In the genomic region with DNA sequence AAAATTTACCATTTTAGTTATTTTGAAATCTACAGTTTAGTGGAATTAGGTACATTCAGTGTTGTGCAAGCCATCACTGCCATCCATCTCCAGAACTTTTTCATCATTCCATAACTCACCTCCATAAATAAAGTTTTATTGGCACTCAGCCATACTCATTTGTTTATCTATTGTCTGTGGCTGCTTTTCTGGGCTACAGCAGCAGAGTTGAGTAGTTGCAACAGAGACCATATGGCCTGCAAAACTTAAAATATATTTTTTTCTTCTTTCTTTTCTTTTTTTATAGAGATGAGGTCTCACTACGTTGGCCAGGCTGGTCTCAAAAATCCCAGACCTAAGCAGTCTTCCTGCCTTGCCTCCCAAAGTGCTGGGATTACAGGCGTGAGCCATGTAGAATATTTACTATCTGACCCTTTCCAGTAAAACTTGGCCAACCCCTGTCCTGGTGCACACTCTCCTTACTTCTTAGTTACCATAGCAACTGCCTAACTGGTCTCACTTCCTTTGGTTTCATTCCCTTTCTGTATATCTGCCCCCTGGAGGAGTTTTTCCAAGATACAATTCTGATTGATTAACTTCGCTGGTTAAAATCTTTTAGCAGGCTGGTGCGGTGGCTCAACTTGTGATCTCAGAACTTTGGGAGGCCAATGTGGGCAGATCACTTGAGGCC, we compare ENCODE assay signal across 11 cellular contexts.
DNase-seq lines count a peak whose midpoint lies in the region; ATAC-seq and TF ChIP-seq lines count a peak whose summit lies in the region.
"Had no signal": no experiment of that assay in that cellular context is flagged by ENCODE, and none has a peak within 500 bp of the region (broad histone marks: within the 10 kb centered on the region; RNA-seq: fewer than 3 reads in every experiment).

No MANE protein-coding gene starts in this region.

- H3K79me2 ChIP-seq in GM23248 (ENCODE audit: insufficient read depth) (peaks cover 20% of the 10 kb centered on the region), hepatocyte (peaks cover 81% of the 10 kb centered on the region)

- POLR2A ChIA-PET in WTC11 (lab: Charles Lee), result no interaction called here

- TF ChIP-seq POLR2A in erythroblast (IDR thresholded peaks at IDR 0.05; ENCODE audit: low read length), result no peak

- H3K36me3 Mint-ChIP-seq in WTC11, result 0 out of 2 replicates have a peak, but pooled peaks cover 4% of the 10 kb centered on the region

- in situ Hi-C loops in GM23248 (cut with MboI), result no loop called here

- no peak overlapping the region for H3K4me3 ChIP-seq in GM23248
- H3K4me3 ChIP-seq in hepatocyte, result no peak overlapping the region

- peaks cover 60% of the 10 kb centered on the region for H3K4me1 Mint-ChIP-seq in WTC11

- no peak overlapping the region for H3K4me2 ChIP-seq in GM23248 (ENCODE audit: unreplicated experiment)
- H3K4me2 ChIP-seq in hepatocyte, result no peak overlapping the region

- H3K27ac Mint-ChIP-seq in WTC11, result peak overlapping the region; percentile 27
- H3K27ac Mint-ChIP-seq: activated T-helper 1 cell treated with anti-CD3 and anti-CD28 coated beads, Interleukin-12 subunit alpha, Interleukin-12 subunit beta, Interleukin-2, Interleukin-4 antibody, amounts not matched to agents 30 ng/mL and 10 ng/mL and 1 ng/mL, durations not matched to agents 14 hours and 24 hours and 36 hours had no signal

- H3K27me3 Mint-ChIP-seq in WTC11 (ENCODE audit: low read depth), result no peaks in the 10 kb centered on the region
- H3K27me3 Mint-ChIP-seq: naive thymus-derived CD8-positive, alpha-beta T cell had no signal

- no peaks in the 10 kb centered on the region for H3K9me3 Mint-ChIP-seq in WTC11
- H3K9me3 Mint-ChIP-seq: activated T-helper 1 cell treated with anti-CD3 and anti-CD28 coated beads, Interleukin-12 subunit alpha, Interleukin-12 subunit beta, Interleukin-2, Interleukin-4 antibody, amounts not matched to agents 30 ng/mL and 10 ng/mL and 1 ng/mL, durations not matched to agents 14 hours and 24 hours and 36 hours; naive thymus-derived CD8-positive, alpha-beta T cell had no signal

- no peak for TF ChIP-seq CTCF in WTC11 (IDR thresholded peaks at IDR 0.05)
- TF ChIP-seq CTCF in hepatocyte (IDR thresholded peaks at IDR 0.05; ENCODE audit: poor library complexity), result peak; percentile 19

- peak; percentile 33 for DNase-seq in A172 (ENCODE audit: low spot score)
- peak; percentile 63 for DNase-seq in GM23248
- DNase-seq in WTC11 (ENCODE audit: low spot score), result no peak
- peak; percentile 57 for DNase-seq in hepatocyte (ENCODE audit: low spot score)
- DNase-seq in NOMO-1 treated with DMSO at 0.1 percent for 48 hours (lab: John Stamatoyannopoulos, UW; ENCODE audit: unreplicated experiment), result no peak
- DNase-seq in erythroblast (lab: John Stamatoyannopoulos, UW), result no peak
- DNase-seq: naive thymus-derived CD8-positive, alpha-beta T cell; NCI-H1105 had no signal

- H3K27ac ChIP-seq in GM23248, result 0 out of 2 replicates have a peak overlapping the region, but pooled peaks have one; percentile 11
- peak overlapping the region; percentile 95 for H3K27ac ChIP-seq in hepatocyte

- H3K9me3 ChIP-seq in GM23248 (ENCODE audit: low read depth) (no peaks in the 10 kb centered on the region), hepatocyte (ENCODE audit: low read depth) (no peaks in the 10 kb centered on the region)

- CTCF ChIA-PET in WTC11 (lab: Charles Lee), result no interaction called here

- WGBS in GM23248 (ENCODE audit: low coverage in 1 of 2, low lambda C conversion rate in 2 of 2, missing lambda C conversion rate in 2 of 2), 2 experiments, result 86 to 88% methylated on average over 4 of the region's 4 CpGs
- WGBS in hepatocyte (ENCODE audit: low lambda C conversion rate, missing lambda C conversion rate), result 75% methylated on average over 4 of the region's 4 CpGs

- no peak overlapping the region for H2AFZ ChIP-seq in GM23248
- H2AFZ ChIP-seq in hepatocyte, result no peak overlapping the region

- no peak overlapping the region for H3K9ac ChIP-seq in GM23248

- H3K27me3 ChIP-seq in GM23248 (replicated peaks; ENCODE audit: insufficient read depth), result no peaks in the 10 kb centered on the region
- no peaks in the 10 kb centered on the region for H3K27me3 ChIP-seq in hepatocyte

- H3K4me1 ChIP-seq in GM23248 (ENCODE audit: insufficient read depth) (peaks cover 25% of the 10 kb centered on the region), hepatocyte (ENCODE audit: insufficient read depth) (peaks cover 17% of the 10 kb centered on the region)

- H3K36me3 ChIP-seq in GM23248 (ENCODE audit: low read depth) (no peaks in the 10 kb centered on the region), hepatocyte (replicated peaks; ENCODE audit: insufficient read depth, low read depth) (no peaks in the 10 kb centered on the region)

- peak; percentile 52 for ATAC-seq in WTC11
- no peak for ATAC-seq in HG03378 (IDR thresholded peaks at IDR 0.05; ENCODE audit: unreplicated experiment)
- no peak for ATAC-seq in HG03025 (IDR thresholded peaks at IDR 0.05; ENCODE audit: low FRiP score, unreplicated experiment)
- ATAC-seq: naive thymus-derived CD8-positive, alpha-beta T cell had no signal

- H3K9me2 ChIP-seq in GM23248 (ENCODE audit: insufficient read depth) (no peaks in the 10 kb centered on the region), hepatocyte (replicated peaks; ENCODE audit: insufficient read depth) (no peaks in the 10 kb centered on the region)

- H4K20me1 ChIP-seq in GM23248 (ENCODE audit: insufficient read depth) (no peaks in the 10 kb centered on the region), hepatocyte (ENCODE audit: insufficient read depth, poor library complexity, severe bottlenecking) (no peaks in the 10 kb centered on the region)

- H3F3A ChIP-seq in GM23248 (ENCODE audit: insufficient read depth), result peaks cover 15% of the 10 kb centered on the region

- no peak overlapping the region for H3K4me3 Mint-ChIP-seq in WTC11
- H3K4me3 Mint-ChIP-seq: activated T-helper 1 cell treated with anti-CD3 and anti-CD28 coated beads, Interleukin-12 subunit alpha, Interleukin-12 subunit beta, Interleukin-2, Interleukin-4 antibody, amounts not matched to agents 30 ng/mL and 10 ng/mL and 1 ng/mL, durations not matched to agents 14 hours and 24 hours and 36 hours; naive thymus-derived CD8-positive, alpha-beta T cell had no signal

TF ChIP-seq in WTC11, 78 proteins besides CTCF, POLR2A, EP300 and RAD21:
- no peak for TF ChIP-seq RORB (CRISPR knock-in tag; IDR thresholded peaks at IDR 0.05)
- TF ChIP-seq, protein P1, sequence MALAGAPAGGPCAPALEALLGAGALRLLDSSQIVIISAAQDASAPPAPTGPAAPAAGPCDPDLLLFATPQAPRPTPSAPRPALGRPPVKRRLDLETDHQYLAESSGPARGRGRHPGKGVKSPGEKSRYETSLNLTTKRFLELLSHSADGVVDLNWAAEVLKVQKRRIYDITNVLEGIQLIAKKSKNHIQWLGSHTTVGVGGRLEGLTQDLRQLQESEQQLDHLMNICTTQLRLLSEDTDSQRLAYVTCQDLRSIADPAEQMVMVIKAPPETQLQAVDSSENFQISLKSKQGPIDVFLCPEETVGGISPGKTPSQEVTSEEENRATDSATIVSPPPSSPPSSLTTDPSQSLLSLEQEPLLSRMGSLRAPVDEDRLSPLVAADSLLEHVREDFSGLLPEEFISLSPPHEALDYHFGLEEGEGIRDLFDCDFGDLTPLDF (CRISPR knock-in tag; IDR thresholded peaks at IDR 0.05), result no peak
- no peak for TF ChIP-seq ZNF232 (CRISPR knock-in tag; IDR thresholded peaks at IDR 0.05)
- TF ChIP-seq GABPB1 (CRISPR knock-in tag; IDR thresholded peaks at IDR 0.05), result no peak
- TF ChIP-seq, protein P2, sequence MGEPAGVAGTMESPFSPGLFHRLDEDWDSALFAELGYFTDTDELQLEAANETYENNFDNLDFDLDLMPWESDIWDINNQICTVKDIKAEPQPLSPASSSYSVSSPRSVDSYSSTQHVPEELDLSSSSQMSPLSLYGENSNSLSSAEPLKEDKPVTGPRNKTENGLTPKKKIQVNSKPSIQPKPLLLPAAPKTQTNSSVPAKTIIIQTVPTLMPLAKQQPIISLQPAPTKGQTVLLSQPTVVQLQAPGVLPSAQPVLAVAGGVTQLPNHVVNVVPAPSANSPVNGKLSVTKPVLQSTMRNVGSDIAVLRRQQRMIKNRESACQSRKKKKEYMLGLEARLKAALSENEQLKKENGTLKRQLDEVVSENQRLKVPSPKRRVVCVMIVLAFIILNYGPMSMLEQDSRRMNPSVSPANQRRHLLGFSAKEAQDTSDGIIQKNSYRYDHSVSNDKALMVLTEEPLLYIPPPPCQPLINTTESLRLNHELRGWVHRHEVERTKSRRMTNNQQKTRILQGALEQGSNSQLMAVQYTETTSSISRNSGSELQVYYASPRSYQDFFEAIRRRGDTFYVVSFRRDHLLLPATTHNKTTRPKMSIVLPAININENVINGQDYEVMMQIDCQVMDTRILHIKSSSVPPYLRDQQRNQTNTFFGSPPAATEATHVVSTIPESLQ (CRISPR knock-in tag; IDR thresholded peaks at IDR 0.05), result no peak
- no peak for TF ChIP-seq ESRRA (CRISPR knock-in tag; IDR thresholded peaks at IDR 0.05; ENCODE audit: borderline replicate concordance)
- TF ChIP-seq ZNF317 (CRISPR knock-in tag; IDR thresholded peaks at IDR 0.05; ENCODE audit: borderline replicate concordance, low read depth), result no peak
- no peak for TF ChIP-seq NFYB (CRISPR knock-in tag; conservative IDR thresholded peaks at IDR 0.05; ENCODE audit: low read depth)
- no peak for TF ChIP-seq FOXP1 (CRISPR knock-in tag; IDR thresholded peaks at IDR 0.05; ENCODE audit: borderline replicate concordance)
- TF ChIP-seq, protein P3, sequence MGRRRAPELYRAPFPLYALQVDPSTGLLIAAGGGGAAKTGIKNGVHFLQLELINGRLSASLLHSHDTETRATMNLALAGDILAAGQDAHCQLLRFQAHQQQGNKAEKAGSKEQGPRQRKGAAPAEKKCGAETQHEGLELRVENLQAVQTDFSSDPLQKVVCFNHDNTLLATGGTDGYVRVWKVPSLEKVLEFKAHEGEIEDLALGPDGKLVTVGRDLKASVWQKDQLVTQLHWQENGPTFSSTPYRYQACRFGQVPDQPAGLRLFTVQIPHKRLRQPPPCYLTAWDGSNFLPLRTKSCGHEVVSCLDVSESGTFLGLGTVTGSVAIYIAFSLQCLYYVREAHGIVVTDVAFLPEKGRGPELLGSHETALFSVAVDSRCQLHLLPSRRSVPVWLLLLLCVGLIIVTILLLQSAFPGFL (CRISPR knock-in tag; IDR thresholded peaks at IDR 0.05; ENCODE audit: borderline replicate concordance), result no peak

Comparison
In these comparisons a context has a peak if more than half of its experiments do, and no peak if none do; other contexts are left out.
1. DNase-seq: peak in A172 (single experiment), GM23248 (single experiment) and hepatocyte (single experiment); none in WTC11 (single experiment), NOMO-1 treated with DMSO at 0.1 percent for 48 hours (single experiment) and erythroblast (0 of 2).